Comparison of ENCODE assay signal across 1 cellular context in genomic region chr6:30717129-30717844, GRCh38.
TF ChIP-seq lines count a peak whose summit lies in the region.

TSS of gene MDC1 (minus strand) at chr6:30717281. CDS start at chr6:30715175, 2,106 bp downstream.

TF ChIP-seq in HepG2, 621 proteins besides CTCF, POLR2A, EP300 and RAD21 (continued from another document and continues in another):
- TF ChIP-seq KLF13 (CRISPR knock-in tag; IDR thresholded peaks at IDR 0.05): no peak; the same call in 1 of the 2 replicates
- peak; percentile 72; the same call in 1 of the 2 replicates for TF ChIP-seq ZIK1 (CRISPR knock-in tag; IDR thresholded peaks at IDR 0.05; ENCODE audit: borderline replicate concordance, low read depth)
- TF ChIP-seq PCBP2 (optimal IDR thresholded peaks at IDR 0.05; ENCODE audit: low read depth, low read length, poor library complexity, severe bottlenecking): no peak
- peak; percentile 84 for TF ChIP-seq MIER2 (CRISPR knock-in tag; IDR thresholded peaks at IDR 0.05)
- TF ChIP-seq HOXA5 (CRISPR knock-in tag; IDR thresholded peaks at IDR 0.05): peak; percentile 82
- TF ChIP-seq AGO2 (optimal IDR thresholded peaks at IDR 0.05; ENCODE audit: low read depth, low read length): no peak
- TF ChIP-seq SAP130 (CRISPR knock-in tag; IDR thresholded peaks at IDR 0.05; ENCODE audit: low read depth): peak; percentile 100
- peak; percentile 87 for TF ChIP-seq ZBED4 (CRISPR knock-in tag; IDR thresholded peaks at IDR 0.05; ENCODE audit: borderline replicate concordance)
- TF ChIP-seq NR0B2 (CRISPR knock-in tag; IDR thresholded peaks at IDR 0.05): peak; percentile 57; the same call in 1 of the 2 replicates
- no peak for TF ChIP-seq SMARCC2 (IDR thresholded peaks at IDR 0.05)
- peak; percentile 99 for TF ChIP-seq ZNF574 (CRISPR knock-in tag; IDR thresholded peaks at IDR 0.05)
- peak; percentile 88; the same call in 1 of the 2 replicates for TF ChIP-seq TOE1 (CRISPR knock-in tag; IDR thresholded peaks at IDR 0.05)
- no peak for TF ChIP-seq ARHGAP35 (CRISPR knock-in tag; IDR thresholded peaks at IDR 0.05; ENCODE audit: borderline replicate concordance)
- TF ChIP-seq, protein P1, sequence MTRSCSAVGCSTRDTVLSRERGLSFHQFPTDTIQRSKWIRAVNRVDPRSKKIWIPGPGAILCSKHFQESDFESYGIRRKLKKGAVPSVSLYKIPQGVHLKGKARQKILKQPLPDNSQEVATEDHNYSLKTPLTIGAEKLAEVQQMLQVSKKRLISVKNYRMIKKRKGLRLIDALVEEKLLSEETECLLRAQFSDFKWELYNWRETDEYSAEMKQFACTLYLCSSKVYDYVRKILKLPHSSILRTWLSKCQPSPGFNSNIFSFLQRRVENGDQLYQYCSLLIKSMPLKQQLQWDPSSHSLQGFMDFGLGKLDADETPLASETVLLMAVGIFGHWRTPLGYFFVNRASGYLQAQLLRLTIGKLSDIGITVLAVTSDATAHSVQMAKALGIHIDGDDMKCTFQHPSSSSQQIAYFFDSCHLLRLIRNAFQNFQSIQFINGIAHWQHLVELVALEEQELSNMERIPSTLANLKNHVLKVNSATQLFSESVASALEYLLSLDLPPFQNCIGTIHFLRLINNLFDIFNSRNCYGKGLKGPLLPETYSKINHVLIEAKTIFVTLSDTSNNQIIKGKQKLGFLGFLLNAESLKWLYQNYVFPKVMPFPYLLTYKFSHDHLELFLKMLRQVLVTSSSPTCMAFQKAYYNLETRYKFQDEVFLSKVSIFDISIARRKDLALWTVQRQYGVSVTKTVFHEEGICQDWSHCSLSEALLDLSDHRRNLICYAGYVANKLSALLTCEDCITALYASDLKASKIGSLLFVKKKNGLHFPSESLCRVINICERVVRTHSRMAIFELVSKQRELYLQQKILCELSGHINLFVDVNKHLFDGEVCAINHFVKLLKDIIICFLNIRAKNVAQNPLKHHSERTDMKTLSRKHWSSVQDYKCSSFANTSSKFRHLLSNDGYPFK (CRISPR knock-in tag; IDR thresholded peaks at IDR 0.05; ENCODE audit: borderline replicate concordance): peak; percentile 92
- TF ChIP-seq HNRNPUL1 (IDR thresholded peaks at IDR 0.05; ENCODE audit: low read depth, low read length): no peak
- peak; percentile 56; the same call in 1 of the 2 replicates for TF ChIP-seq TP53 (CRISPR knock-in tag; conservative IDR thresholded peaks at IDR 0.05)
- TF ChIP-seq AKNA (CRISPR knock-in tag; IDR thresholded peaks at IDR 0.05; ENCODE audit: borderline replicate concordance): no peak
- peak; percentile 80 for TF ChIP-seq FOXA3 (CRISPR knock-in tag; IDR thresholded peaks at IDR 0.05)
- no peak for TF ChIP-seq ZNF382 (CRISPR knock-in tag; IDR thresholded peaks at IDR 0.05; ENCODE audit: borderline replicate concordance)
- TF ChIP-seq ZNF207 (IDR thresholded peaks at IDR 0.05; ENCODE audit: borderline replicate concordance): no peak
- TF ChIP-seq RXRB (CRISPR knock-in tag; IDR thresholded peaks at IDR 0.05; ENCODE audit: borderline replicate concordance): peak; percentile 92
- TF ChIP-seq, protein P2, sequence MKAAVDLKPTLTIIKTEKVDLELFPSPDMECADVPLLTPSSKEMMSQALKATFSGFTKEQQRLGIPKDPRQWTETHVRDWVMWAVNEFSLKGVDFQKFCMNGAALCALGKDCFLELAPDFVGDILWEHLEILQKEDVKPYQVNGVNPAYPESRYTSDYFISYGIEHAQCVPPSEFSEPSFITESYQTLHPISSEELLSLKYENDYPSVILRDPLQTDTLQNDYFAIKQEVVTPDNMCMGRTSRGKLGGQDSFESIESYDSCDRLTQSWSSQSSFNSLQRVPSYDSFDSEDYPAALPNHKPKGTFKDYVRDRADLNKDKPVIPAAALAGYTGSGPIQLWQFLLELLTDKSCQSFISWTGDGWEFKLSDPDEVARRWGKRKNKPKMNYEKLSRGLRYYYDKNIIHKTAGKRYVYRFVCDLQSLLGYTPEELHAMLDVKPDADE (CRISPR knock-in tag; IDR thresholded peaks at IDR 0.05): no peak
- TF ChIP-seq ZNF644 (CRISPR knock-in tag; IDR thresholded peaks at IDR 0.05; ENCODE audit: low read depth): peak; percentile 57
- TF ChIP-seq GABPB1 (CRISPR knock-in tag; IDR thresholded peaks at IDR 0.05): peak; percentile 92
- no peak; the same call in 1 of the 2 replicates for TF ChIP-seq ZNF232 (CRISPR knock-in tag; IDR thresholded peaks at IDR 0.05; ENCODE audit: borderline replicate concordance)
- peak; percentile 24; the same call in 1 of the 2 replicates for TF ChIP-seq ATAD3A (CRISPR knock-in tag; IDR thresholded peaks at IDR 0.05)
- TF ChIP-seq CBFB (CRISPR knock-in tag; IDR thresholded peaks at IDR 0.05): peak; percentile 96
- TF ChIP-seq, protein P3, sequence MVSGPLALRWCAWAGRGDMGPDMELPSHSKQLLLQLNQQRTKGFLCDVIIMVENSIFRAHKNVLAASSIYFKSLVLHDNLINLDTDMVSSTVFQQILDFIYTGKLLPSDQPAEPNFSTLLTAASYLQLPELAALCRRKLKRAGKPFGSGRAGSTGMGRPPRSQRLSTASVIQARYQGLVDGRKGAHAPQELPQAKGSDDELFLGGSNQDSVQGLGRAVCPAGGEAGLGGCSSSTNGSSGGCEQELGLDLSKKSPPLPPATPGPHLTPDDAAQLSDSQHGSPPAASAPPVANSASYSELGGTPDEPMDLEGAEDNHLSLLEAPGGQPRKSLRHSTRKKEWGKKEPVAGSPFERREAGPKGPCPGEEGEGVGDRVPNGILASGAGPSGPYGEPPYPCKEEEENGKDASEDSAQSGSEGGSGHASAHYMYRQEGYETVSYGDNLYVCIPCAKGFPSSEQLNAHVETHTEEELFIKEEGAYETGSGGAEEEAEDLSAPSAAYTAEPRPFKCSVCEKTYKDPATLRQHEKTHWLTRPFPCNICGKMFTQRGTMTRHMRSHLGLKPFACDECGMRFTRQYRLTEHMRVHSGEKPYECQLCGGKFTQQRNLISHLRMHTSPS (CRISPR knock-in tag; IDR thresholded peaks at IDR 0.05; ENCODE audit: low read depth): peak; percentile 4; the same call in 1 of the 2 replicates
- TF ChIP-seq ZNF713 (CRISPR knock-in tag; IDR thresholded peaks at IDR 0.05): 0 out of 2 replicates have a peak, but pooled peaks have one; percentile 62
- TF ChIP-seq AFF4 (CRISPR knock-in tag; IDR thresholded peaks at IDR 0.05): peak; percentile 59; the same call in 1 of the 2 replicates
- peak; percentile 89 for TF ChIP-seq ZNF501 (CRISPR knock-in tag; IDR thresholded peaks at IDR 0.05)
- peak; percentile 86; the same call in 1 of the 2 replicates for TF ChIP-seq MTA1 (CRISPR knock-in tag; IDR thresholded peaks at IDR 0.05; ENCODE audit: borderline replicate concordance)
- TF ChIP-seq ZSCAN22 (CRISPR knock-in tag; IDR thresholded peaks at IDR 0.05): peak; percentile 31; the same call in 1 of the 2 replicates
- peak; percentile 93 for TF ChIP-seq STAT5B (CRISPR knock-in tag; IDR thresholded peaks at IDR 0.05)
- peak; percentile 93; the same call in 1 of the 2 replicates for TF ChIP-seq NRL (CRISPR knock-in tag; IDR thresholded peaks at IDR 0.05; ENCODE audit: borderline replicate concordance)
